2 cellular contexts compared by ENCODE assay signal in genomic region chr6:88166493-88166900, GRCh38.
TF ChIP-seq lines count a peak whose summit lies in the region.

No MANE protein-coding gene starts in this region.

TF ChIP-seq in GM12878, 131 proteins besides CTCF, POLR2A, EP300 and RAD21 (continued from another document and continues in another):
- 0 out of 2 replicates have a peak, but pooled peaks have one; percentile 16 for TF ChIP-seq CBX5 (IDR thresholded peaks at IDR 0.05; ENCODE audit: low read depth)
- no peak for TF ChIP-seq USF1 (IDR thresholded peaks at IDR 0.05; ENCODE audit: borderline replicate concordance, extremely low read length, insufficient read depth, low read depth, low read length)
- TF ChIP-seq ZNF687 (IDR thresholded peaks at IDR 0.05), result peak; percentile 12; the same call in 1 of the 2 replicates
- no peak for TF ChIP-seq ATF2 (IDR thresholded peaks at IDR 0.05; ENCODE audit: low read length)
- TF ChIP-seq HSF1 (IDR thresholded peaks at IDR 0.05; ENCODE audit: low read depth, low read length), result no peak
- no peak for TF ChIP-seq YBX1 (IDR thresholded peaks at IDR 0.05)
- TF ChIP-seq ZNF207 (IDR thresholded peaks at IDR 0.05; ENCODE audit: borderline replicate concordance), result no peak
- no peak for TF ChIP-seq LARP7 (IDR thresholded peaks at IDR 0.05)
- TF ChIP-seq ETV6 (conservative IDR thresholded peaks at IDR 0.05 in 1 of 2, IDR thresholded peaks at IDR 0.05 in 1 of 2; ENCODE audit: borderline replicate concordance in 1 of 2, low read depth in 1 of 2), result 0 out of 4 replicates have a peak, but pooled peaks of 1 of the 2 experiments have one; percentile 37
- no peak for TF ChIP-seq TCF3 (IDR thresholded peaks at IDR 0.05; ENCODE audit: borderline replicate concordance, insufficient read depth, low read depth, low read length)
- no peak for TF ChIP-seq CREB1 (IDR thresholded peaks at IDR 0.05; ENCODE audit: low read depth)
- TF ChIP-seq E4F1 (IDR thresholded peaks at IDR 0.05; ENCODE audit: borderline replicate concordance, partially characterized antibody), result no peak
- no peak for TF ChIP-seq POLR2AphosphoS2 (IDR thresholded peaks at IDR 0.05; ENCODE audit: low read depth, low read length)
- TF ChIP-seq ZBED1 (IDR thresholded peaks at IDR 0.05; ENCODE audit: borderline replicate concordance), result no peak

TF ChIP-seq in HepG2, 621 proteins besides CTCF, POLR2A, EP300 and RAD21 (continued from another document):
- TF ChIP-seq ZSCAN9 (CRISPR knock-in tag; IDR thresholded peaks at IDR 0.05; ENCODE audit: borderline replicate concordance) (no peak), MTF2 (CRISPR knock-in tag; IDR thresholded peaks at IDR 0.05; ENCODE audit: borderline replicate concordance) (no peak), ZBTB2 (CRISPR knock-in tag; IDR thresholded peaks at IDR 0.05; ENCODE audit: low read depth) (no peak), NFE2L2 (IDR thresholded peaks at IDR 0.05; ENCODE audit: low read length) (no peak), ZFP36L2 (CRISPR knock-in tag; IDR thresholded peaks at IDR 0.05) (no peak), TAF1 (CRISPR knock-in tag; IDR thresholded peaks at IDR 0.05) (no peak), JUND (CRISPR knock-in tag; IDR thresholded peaks at IDR 0.05) (no peak), ZNF33B (CRISPR knock-in tag; IDR thresholded peaks at IDR 0.05) (no peak), ZNF777 (CRISPR knock-in tag; IDR thresholded peaks at IDR 0.05) (peak; percentile 80), KLF16 (CRISPR knock-in tag; IDR thresholded peaks at IDR 0.05) (no peak), ZFX (CRISPR knock-in tag; IDR thresholded peaks at IDR 0.05; ENCODE audit: low read depth) (no peak), GABPB1 (CRISPR knock-in tag; IDR thresholded peaks at IDR 0.05) (0 out of 2 replicates have a peak, but pooled peaks have one; percentile 33), ZNF225 (CRISPR knock-in tag; IDR thresholded peaks at IDR 0.05) (no peak), SP2 (CRISPR knock-in tag; IDR thresholded peaks at IDR 0.05) (no peak), AGO1 (IDR thresholded peaks at IDR 0.05; ENCODE audit: low read depth, low read length, poor library complexity, severe bottlenecking) (no peak), DMTF1 (CRISPR knock-in tag; IDR thresholded peaks at IDR 0.05) (no peak), MTERF4 (CRISPR knock-in tag; IDR thresholded peaks at IDR 0.05) (no peak), RFXANK (CRISPR knock-in tag; IDR thresholded peaks at IDR 0.05) (no peak), ZNF20 (CRISPR knock-in tag; IDR thresholded peaks at IDR 0.05) (no peak), RNF219 (CRISPR knock-in tag; IDR thresholded peaks at IDR 0.05) (no peak), MYNN (CRISPR knock-in tag; IDR thresholded peaks at IDR 0.05; ENCODE audit: low read depth) (no peak), ZNF678 (CRISPR knock-in tag; IDR thresholded peaks at IDR 0.05) (no peak)
